In genomic region chr1:100874433-100874832, GRCh38 we compare ENCODE assay signal across 4 cellular contexts.
"Had no signal": no experiment of that assay in that cellular context is flagged by ENCODE, and none has a peak within 500 bp of the region (broad histone marks: within the 10 kb centered on the region; RNA-seq: fewer than 3 reads in every experiment).

No MANE protein-coding gene starts in this region.

- ATAC-seq: GM12878 had no signal

- H3K4me3 ChIP-seq: GM12878 had no signal

- DNase-seq: GF-D8 had no signal

- FAIRE-seq: GM12878, GM12891, GM18507 had no signal
